ENCODE assay signal across 8 cellular contexts in genomic region chr12:4908694-4909396, GRCh38. TPM values are rescaled to one million over a fixed set of nuclear protein-coding genes. Genes with fewer than 3 reads are reported as not detected.
DNase-seq lines count a peak whose midpoint lies in the region; ATAC-seq and TF ChIP-seq lines count a peak whose summit lies in the region.

No MANE protein-coding gene starts in this region.

- TF ChIP-seq CTCF in HCT116 (IDR thresholded peaks at IDR 0.05 in 2 of 3, conservative IDR thresholded peaks at IDR 0.05 in 1 of 3; ENCODE audit: borderline replicate concordance in 1 of 3, insufficient read depth in 1 of 3, low read depth in 2 of 3, low read length in 2 of 3) (no peak), type B pancreatic cell (conservative IDR thresholded peaks at IDR 0.05) (peak; percentile 68), testis (IDR thresholded peaks at IDR 0.05) (no peak)

- H3K27ac Mint-ChIP-seq in type B pancreatic cell: no peak overlapping the region

- TF ChIP-seq POLR2A in HCT116 (IDR thresholded peaks at IDR 0.05; ENCODE audit: borderline replicate concordance, extremely low read depth, insufficient read depth, insufficient read length): no peak
- no peak for TF ChIP-seq POLR2A in testis (IDR thresholded peaks at IDR 0.05)

- no peaks in the 10 kb centered on the region for H3K79me2 ChIP-seq in HCT116 (ENCODE audit: insufficient read depth, low read length)

- no peaks in the 10 kb centered on the region for H3K4me1 Mint-ChIP-seq in type B pancreatic cell (ENCODE audit: unreplicated experiment)

- no peak overlapping the region for H3K9ac ChIP-seq in BLaER1
- no peak overlapping the region for H3K9ac ChIP-seq in HCT116 (ENCODE audit: low read length)

- 1 to 2% methylated on average over 10 to 31 of the region's 31 CpGs for WGBS in testis, 2 donors

- H3K27me3 ChIP-seq in BLaER1 (peaks cover 72% of the 10 kb centered on the region), HCT116 (ENCODE audit: insufficient read depth, low read length) (peaks cover 30% of the 10 kb centered on the region), testis (no peaks in the 10 kb centered on the region)

- H3K9me3 ChIP-seq in BLaER1: peaks cover 36% of the 10 kb centered on the region
- no peaks in the 10 kb centered on the region for H3K9me3 ChIP-seq in HCT116 (ENCODE audit: control insufficient read depth in 1 of 2, insufficient read depth in 1 of 2, low read depth in 1 of 2, low read length in 2 of 2)
- no peaks in the 10 kb centered on the region for H3K9me3 ChIP-seq in testis

- no peaks in the 10 kb centered on the region for H3K9me2 ChIP-seq in HCT116 (ENCODE audit: insufficient read depth)

- peaks cover 40% of the 10 kb centered on the region for H3K27me3 Mint-ChIP-seq in type B pancreatic cell

- POLR2A ChIA-PET in HCT116 (lab: Charles Lee): no interaction called here

- peaks cover 9% of the 10 kb centered on the region for H3K9me3 Mint-ChIP-seq in type B pancreatic cell

- H4K20me1 ChIP-seq in BLaER1: peaks cover 9% of the 10 kb centered on the region; the same call in 1 of the 2 replicates
- H4K20me1 ChIP-seq in HCT116 (ENCODE audit: insufficient read depth): no peaks in the 10 kb centered on the region

- DNase-seq in HCT116 (ENCODE audit: low read depth, low spot score) (no peak), iPS-NIHi7 (ENCODE audit: extremely low spot score) (peak; percentile 94), type B pancreatic cell (ENCODE audit: extremely low spot score, unreplicated experiment) (peak; percentile 78), testis (no peak)
- peak; percentile 1 to 5 for DNase-seq in activated CD4-positive, alpha-beta T cell treated with anti-CD3 and anti-CD28 coated beads, Interleukin-2, amount 50 U/mL, for 48 hours
- no peak for DNase-seq in stimulated activated CD4-positive, alpha-beta T cell treated with anti-CD3 and anti-CD28 coated beads, Interleukin-4, amount 100 ng/mL, for 24 hours

- H3K27ac ChIP-seq in BLaER1 (no peak overlapping the region), HCT116 (ENCODE audit: low read depth, low read length) (no peak overlapping the region), testis (no peak overlapping the region)

- intact Hi-C loops in HCT116 (cut with micrococcal nuclease): no loop called here
- intact Hi-C loops in testis (cut with DNase I; ENCODE audit: low total_unique reads): no loop called here

- BruUV-seq in HCT116 (replicated peaks; lab: Mats Ljungman, UMichigan): no TSS peak

- no peaks in the 10 kb centered on the region for H3K36me3 ChIP-seq in BLaER1
- H3K36me3 ChIP-seq in HCT116 (ENCODE audit: control insufficient read depth in 1 of 2, insufficient read depth in 2 of 2, low read length in 2 of 2): no peaks in the 10 kb centered on the region
- H3K36me3 ChIP-seq in testis (ENCODE audit: low read depth, missing control alignments): no peaks in the 10 kb centered on the region

- no peak for TF ChIP-seq RAD21 in HCT116 (IDR thresholded peaks at IDR 0.05; ENCODE audit: low read depth)

- H2AFZ ChIP-seq in HCT116 (ENCODE audit: low read depth, low read length, poor library complexity, severe bottlenecking): no peak overlapping the region

- H3K4me2 ChIP-seq in BLaER1 (peak overlapping the region; percentile 84), HCT116 (ENCODE audit: low read length) (no peak overlapping the region)

- H3K4me3 ChIP-seq in BLaER1 (peak overlapping the region; percentile 61; the same call in 1 of the 2 replicates), HCT116 (replicated peaks in 1 of 2; ENCODE audit: low read depth in 1 of 2, low read length in 2 of 2) (no peak overlapping the region), testis (no peak overlapping the region)

- CTCF ChIA-PET in HCT116 (lab: Charles Lee): no interaction called here

- H3K4me3 Mint-ChIP-seq in type B pancreatic cell: peak overlapping the region; percentile 85

- RAD21 ChIA-PET in HCT116 (lab: Charles Lee; ENCODE audit: low non-redundant PET in 1 of 2, low total read pairs in 2 of 2, uncharacterized antibody in 2 of 2, unreplicated experiment in 2 of 2): no interaction called here

- H3K36me3 Mint-ChIP-seq in type B pancreatic cell: peaks cover 13% of the 10 kb centered on the region

- ATAC-seq in HCT116 (peak; percentile 17; the same call in 1 of the 2 replicates), HG03159 (IDR thresholded peaks at IDR 0.05; ENCODE audit: unreplicated experiment) (no peak)

- H3K4me1 ChIP-seq in BLaER1: peaks cover 16% of the 10 kb centered on the region
- no peaks in the 10 kb centered on the region for H3K4me1 ChIP-seq in HCT116 (ENCODE audit: control insufficient read depth in 1 of 2, insufficient read depth in 2 of 2, low read length in 2 of 2)
- H3K4me1 ChIP-seq in testis: peaks cover 19% of the 10 kb centered on the region

TF ChIP-seq in HCT116, 20 proteins besides CTCF, POLR2A, EP300 and RAD21:
- TF ChIP-seq ZFX (IDR thresholded peaks at IDR 0.05): no peak
- TF ChIP-seq TCF7L2 (IDR thresholded peaks at IDR 0.05; ENCODE audit: borderline replicate concordance, extremely low read depth, insufficient read depth, insufficient read length): no peak
- no peak for TF ChIP-seq EZH2phosphoT487 (IDR thresholded peaks at IDR 0.05; ENCODE audit: borderline replicate concordance)
- no peak for TF ChIP-seq CBX3 (IDR thresholded peaks at IDR 0.05; ENCODE audit: low read depth)
- no peak for TF ChIP-seq ZBTB33 (IDR thresholded peaks at IDR 0.05; ENCODE audit: extremely low read depth, insufficient replicate concordance, low read length)
- TF ChIP-seq, protein P1, sequence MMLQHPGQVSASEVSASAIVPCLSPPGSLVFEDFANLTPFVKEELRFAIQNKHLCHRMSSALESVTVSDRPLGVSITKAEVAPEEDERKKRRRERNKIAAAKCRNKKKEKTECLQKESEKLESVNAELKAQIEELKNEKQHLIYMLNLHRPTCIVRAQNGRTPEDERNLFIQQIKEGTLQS (IDR thresholded peaks at IDR 0.05): no peak
- no peak for TF ChIP-seq EGR1 (IDR thresholded peaks at IDR 0.05; ENCODE audit: low read depth)
- no peak for TF ChIP-seq MAX (IDR thresholded peaks at IDR 0.05)
- TF ChIP-seq FOSL1 (IDR thresholded peaks at IDR 0.05; ENCODE audit: low read depth): no peak
- TF ChIP-seq SP1 (IDR thresholded peaks at IDR 0.05; ENCODE audit: low read depth): no peak
- no peak for TF ChIP-seq ELF1 (IDR thresholded peaks at IDR 0.05; ENCODE audit: borderline replicate concordance, low read depth)
- TF ChIP-seq, protein P2, sequence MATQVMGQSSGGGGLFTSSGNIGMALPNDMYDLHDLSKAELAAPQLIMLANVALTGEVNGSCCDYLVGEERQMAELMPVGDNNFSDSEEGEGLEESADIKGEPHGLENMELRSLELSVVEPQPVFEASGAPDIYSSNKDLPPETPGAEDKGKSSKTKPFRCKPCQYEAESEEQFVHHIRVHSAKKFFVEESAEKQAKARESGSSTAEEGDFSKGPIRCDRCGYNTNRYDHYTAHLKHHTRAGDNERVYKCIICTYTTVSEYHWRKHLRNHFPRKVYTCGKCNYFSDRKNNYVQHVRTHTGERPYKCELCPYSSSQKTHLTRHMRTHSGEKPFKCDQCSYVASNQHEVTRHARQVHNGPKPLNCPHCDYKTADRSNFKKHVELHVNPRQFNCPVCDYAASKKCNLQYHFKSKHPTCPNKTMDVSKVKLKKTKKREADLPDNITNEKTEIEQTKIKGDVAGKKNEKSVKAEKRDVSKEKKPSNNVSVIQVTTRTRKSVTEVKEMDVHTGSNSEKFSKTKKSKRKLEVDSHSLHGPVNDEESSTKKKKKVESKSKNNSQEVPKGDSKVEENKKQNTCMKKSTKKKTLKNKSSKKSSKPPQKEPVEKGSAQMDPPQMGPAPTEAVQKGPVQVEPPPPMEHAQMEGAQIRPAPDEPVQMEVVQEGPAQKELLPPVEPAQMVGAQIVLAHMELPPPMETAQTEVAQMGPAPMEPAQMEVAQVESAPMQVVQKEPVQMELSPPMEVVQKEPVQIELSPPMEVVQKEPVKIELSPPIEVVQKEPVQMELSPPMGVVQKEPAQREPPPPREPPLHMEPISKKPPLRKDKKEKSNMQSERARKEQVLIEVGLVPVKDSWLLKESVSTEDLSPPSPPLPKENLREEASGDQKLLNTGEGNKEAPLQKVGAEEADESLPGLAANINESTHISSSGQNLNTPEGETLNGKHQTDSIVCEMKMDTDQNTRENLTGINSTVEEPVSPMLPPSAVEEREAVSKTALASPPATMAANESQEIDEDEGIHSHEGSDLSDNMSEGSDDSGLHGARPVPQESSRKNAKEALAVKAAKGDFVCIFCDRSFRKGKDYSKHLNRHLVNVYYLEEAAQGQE (IDR thresholded peaks at IDR 0.05; ENCODE audit: low read depth): no peak

RNA-seq across cellular contexts. Expression of gene KCNA1, which starts 0.9 kb away (rescaled TPM):
- total RNA-seq in HCT116 (2021; ENCODE audit: unreplicated experiment) (not detected), type B pancreatic cell (ENCODE audit: low replicate concordance) (0.26 and 1.8 TPM in 2 replicates), testis (under 1 TPM in 1 of 2 donors, not detected in 1; 0.08 TPM)
- polyA plus RNA-seq in HCT116 (2012): not detected in 2 replicates
- polyA plus RNA-seq in testis (ENCODE audit: insufficient read depth, low read depth, low replicate concordance): 0.13 TPM

Comparison
In these comparisons a context has a peak if more than half of its experiments do, and no peak if none do; other contexts are left out.
1. DNase-seq: peak in activated CD4-positive, alpha-beta T cell treated with anti-CD3 and anti-CD28 coated beads, Interleukin-2, amount 50 U/mL, for 48 hours (2 of 2), iPS-NIHi7 (single experiment) and type B pancreatic cell (single experiment); none in HCT116 (single experiment), stimulated activated CD4-positive, alpha-beta T cell treated with anti-CD3 and anti-CD28 coated beads, Interleukin-4, amount 100 ng/mL, for 24 hours (single experiment) and testis (single experiment).